ENCODE assay signal across 11 cellular contexts in genomic region chr11:47467372-47467771, GRCh38. TPM values are rescaled to one million over a fixed set of nuclear protein-coding genes. Genes with fewer than 3 reads are reported as not detected.
A peak's percentile ranks its signal among the peaks of the same experiment; 100 is the strongest.
DNase-seq lines count a peak whose midpoint lies in the region; ATAC-seq, FAIRE-seq and TF ChIP-seq lines count a peak whose summit lies in the region.
"Had no signal": no experiment of that assay in that cellular context is flagged by ENCODE, and none has a peak within 500 bp of the region (broad histone marks: within the 10 kb centered on the region; RNA-seq: fewer than 3 reads in every experiment).

No MANE protein-coding gene starts in this region.

- H3K27me3 ChIP-seq in ascending aorta (no peaks in the 10 kb centered on the region), muscle layer of colon (ENCODE audit: control insufficient read depth in 1 of 2, insufficient read depth in 2 of 2, low read length in 2 of 2) (no peaks in the 10 kb centered on the region)

- CTCF ChIA-PET in A549 (lab: Yijun Ruan, JAX) = interaction anchor here (1.4 to 5.8 kb wide), 2 partner anchors 11 to 13 kb away, joined by 4 to 48 read pairs; no protein-coding TSS in a partner anchor

- TF ChIP-seq RAD21 in A549 (conservative IDR thresholded peaks at IDR 0.05 in 1 of 2, IDR thresholded peaks at IDR 0.05 in 1 of 2) = no peak

- TF ChIP-seq EP300 in A549 (IDR thresholded peaks at IDR 0.05) = no peak

- 91% methylated on average over 8 of the region's 8 CpGs for WGBS in A549 (ENCODE audit: missing lambda C conversion rate)

- DNase-seq in A549 (ENCODE audit: low read depth in 1 of 2, low spot score in 1 of 2) = no peak
- peak; percentile 95 for DNase-seq in NCI-H1092 treated with DMSO at 0.1 percent for 48 hours (lab: John Stamatoyannopoulos, UW)
- DNase-seq in ascending aorta (ENCODE audit: low spot score in 2 of 2) = no peak
- no peak for DNase-seq in iPS-NIHi7 (ENCODE audit: extremely low spot score)
- DNase-seq in globus pallidus (ENCODE audit: low spot score) = no peak

- FAIRE-seq in A549 (lab: Jason Lieb, UNC) = no peak
- FAIRE-seq: bronchial epithelial cell, G401.6, urothelium cell line had no signal

- H3K4me1 ChIP-seq in A549 (peaks cover 12% of the 10 kb centered on the region), ascending aorta (peaks cover 0 to 7% of the 10 kb centered on the region in 2 donors), muscle layer of colon (ENCODE audit: insufficient read depth, low read length) (peaks cover 61% of the 10 kb centered on the region)

- peak overlapping the region in 1 of 2 experiments; percentile 58; a peak in 2 of 6 replicates for H3K27ac ChIP-seq in A549
- H3K27ac ChIP-seq in ascending aorta = peak overlapping the region; percentile 26 to 61
- H3K27ac ChIP-seq in muscle layer of colon (ENCODE audit: low read depth, low read length) = peak overlapping the region; percentile 40

- TF ChIP-seq CTCF in A549 (IDR thresholded peaks at IDR 0.05) (no peak), ascending aorta (IDR thresholded peaks at IDR 0.05) (no peak)

- peaks cover 19 to 37% of the 10 kb centered on the region in 2 donors for H3K36me3 ChIP-seq in ascending aorta
- H3K36me3 ChIP-seq in muscle layer of colon (ENCODE audit: insufficient read depth, low read length) = peaks cover 34% of the 10 kb centered on the region

- H3K4me3 ChIP-seq in A549 (no peak overlapping the region), ascending aorta (no peak overlapping the region), muscle layer of colon (ENCODE audit: low read depth in 1 of 2, low read length in 2 of 2) (no peak overlapping the region)

- no peak for TF ChIP-seq POLR2A in A549 (IDR thresholded peaks at IDR 0.05; ENCODE audit: low read length)

- intact Hi-C loops in ascending aorta (cut with DNase I) = loop anchor here (5.0 kb wide), 2 partner anchors 85 to 100 kb away; partner anchors contain the start of genes CELF1 and PTPMT1

- POLR2A ChIA-PET in A549 (lab: Yijun Ruan, JAX) = no interaction called here

- H3K9me3 ChIP-seq in A549 = no peaks in the 10 kb centered on the region
- no peaks in the 10 kb centered on the region for H3K9me3 ChIP-seq in ascending aorta
- H3K9me3 ChIP-seq in muscle layer of colon (ENCODE audit: low read length) = no peaks in the 10 kb centered on the region

- H3K4me2 ChIP-seq in A549 = peak overlapping the region; percentile 6; the same call in 1 of the 3 replicates

- no peak overlapping the region for H3K9ac ChIP-seq in muscle layer of colon (ENCODE audit: low read length)

- ATAC-seq in A549 = peak in 1 of 2 experiments; percentile 11; a peak in 2 of 6 replicates
- ATAC-seq in HG03025 (IDR thresholded peaks at IDR 0.05; ENCODE audit: low FRiP score, unreplicated experiment) = no peak
- no peak for ATAC-seq in HG03159 (IDR thresholded peaks at IDR 0.05; ENCODE audit: unreplicated experiment)

TF ChIP-seq in A549, 52 proteins besides CTCF, POLR2A, EP300 and RAD21:
- no peak for TF ChIP-seq POLR2AphosphoS2 (conservative IDR thresholded peaks at IDR 0.05; ENCODE audit: low read length)
- no peak for TF ChIP-seq PBX3 (IDR thresholded peaks at IDR 0.05)
- no peak for TF ChIP-seq MAZ (IDR thresholded peaks at IDR 0.05; ENCODE audit: borderline replicate concordance, low read depth, low read length)
- no peak for TF ChIP-seq NFE2L2 (conservative IDR thresholded peaks at IDR 0.05; ENCODE audit: low read length)
- no peak for TF ChIP-seq TP53 (CRISPR knock-in tag; IDR thresholded peaks at IDR 0.05)
- no peak for TF ChIP-seq ZSCAN20 (CRISPR knock-in tag; IDR thresholded peaks at IDR 0.05)
- no peak for TF ChIP-seq BCL3 (IDR thresholded peaks at IDR 0.05)
- no peak for TF ChIP-seq NPAS2 (CRISPR knock-in tag; IDR thresholded peaks at IDR 0.05; ENCODE audit: borderline replicate concordance)
- no peak for TF ChIP-seq EHMT2 (IDR thresholded peaks at IDR 0.05; ENCODE audit: low read depth)
- TF ChIP-seq HOXB5 (CRISPR knock-in tag; IDR thresholded peaks at IDR 0.05) = no peak
- TF ChIP-seq KDM5A (IDR thresholded peaks at IDR 0.05) = no peak
- TF ChIP-seq ZC3H11A (IDR thresholded peaks at IDR 0.05) = no peak
- no peak for TF ChIP-seq CBX8 (IDR thresholded peaks at IDR 0.05)
- no peak for TF ChIP-seq MAFK (IDR thresholded peaks at IDR 0.05; ENCODE audit: partially characterized antibody)
- TF ChIP-seq JUNB (IDR thresholded peaks at IDR 0.05) = no peak

RNA-seq across cellular contexts. Expression of gene RAPSN, which starts 18.4 kb away (rescaled TPM):
- polyA plus RNA-seq in A549 (2011; rRNA removed) = 0.08 and 0.12 TPM in 2 replicates
- 0.09 and 0.11 TPM in 2 replicates for polyA plus RNA-seq in A549 (2012; cell fraction: cytosol; rRNA removed)
- 1.2 TPM in 2 replicates for polyA plus RNA-seq in A549 (2012; cell fraction: nucleus; rRNA removed)
- 0.17 to 0.26 TPM (median 0.21 TPM) in 3 replicates for polyA plus RNA-seq in A549 (2017; fragmentation: RNase III; extraction: RNeasy Plus Mini Kit Qiagen cat#74134 plus additional on column Dnase treatment)
- 0.49 and 0.91 TPM in 2 replicates for polyA minus RNA-seq in A549 (2011; rRNA and poly(A)+ RNA removed)
- total RNA-seq in ascending aorta = not detected

RNA-seq across cellular contexts. Expression of gene PSMC3, which starts 41.1 kb away (rescaled TPM):
- polyA plus RNA-seq in A549 (2011; rRNA removed) = 201 and 283 TPM in 2 replicates
- 199 and 231 TPM in 2 replicates for polyA plus RNA-seq in A549 (2012; cell fraction: cytosol; rRNA removed)
- 191 and 193 TPM in 2 replicates for polyA plus RNA-seq in A549 (2012; cell fraction: nucleus; rRNA removed)
- polyA plus RNA-seq in A549 (2017; fragmentation: RNase III; extraction: RNeasy Plus Mini Kit Qiagen cat#74134 plus additional on column Dnase treatment) = 342 to 383 TPM (median 371 TPM) in 3 replicates
- 120 and 124 TPM in 2 replicates for polyA minus RNA-seq in A549 (2011; rRNA and poly(A)+ RNA removed)
- 34.8 TPM for total RNA-seq in ascending aorta

RNA-seq across cellular contexts. Expression of gene SLC39A13, which starts 59.0 kb away (rescaled TPM):
- 10.8 and 11.7 TPM in 2 replicates for polyA plus RNA-seq in A549 (2011; rRNA removed)
- polyA plus RNA-seq in A549 (2012; cell fraction: cytosol; rRNA removed) = 29.6 and 43.5 TPM in 2 replicates
- 101 and 127 TPM in 2 replicates for polyA plus RNA-seq in A549 (2012; cell fraction: nucleus; rRNA removed)
- 29.7 to 35.4 TPM (median 35.2 TPM) in 3 replicates for polyA plus RNA-seq in A549 (2017; fragmentation: RNase III; extraction: RNeasy Plus Mini Kit Qiagen cat#74134 plus additional on column Dnase treatment)
- 7.3 and 7.7 TPM in 2 replicates for polyA minus RNA-seq in A549 (2011; rRNA and poly(A)+ RNA removed)
- 246 TPM for total RNA-seq in ascending aorta
